Comparison of ENCODE assay signal across 8 cellular contexts in the genomic region with DNA sequence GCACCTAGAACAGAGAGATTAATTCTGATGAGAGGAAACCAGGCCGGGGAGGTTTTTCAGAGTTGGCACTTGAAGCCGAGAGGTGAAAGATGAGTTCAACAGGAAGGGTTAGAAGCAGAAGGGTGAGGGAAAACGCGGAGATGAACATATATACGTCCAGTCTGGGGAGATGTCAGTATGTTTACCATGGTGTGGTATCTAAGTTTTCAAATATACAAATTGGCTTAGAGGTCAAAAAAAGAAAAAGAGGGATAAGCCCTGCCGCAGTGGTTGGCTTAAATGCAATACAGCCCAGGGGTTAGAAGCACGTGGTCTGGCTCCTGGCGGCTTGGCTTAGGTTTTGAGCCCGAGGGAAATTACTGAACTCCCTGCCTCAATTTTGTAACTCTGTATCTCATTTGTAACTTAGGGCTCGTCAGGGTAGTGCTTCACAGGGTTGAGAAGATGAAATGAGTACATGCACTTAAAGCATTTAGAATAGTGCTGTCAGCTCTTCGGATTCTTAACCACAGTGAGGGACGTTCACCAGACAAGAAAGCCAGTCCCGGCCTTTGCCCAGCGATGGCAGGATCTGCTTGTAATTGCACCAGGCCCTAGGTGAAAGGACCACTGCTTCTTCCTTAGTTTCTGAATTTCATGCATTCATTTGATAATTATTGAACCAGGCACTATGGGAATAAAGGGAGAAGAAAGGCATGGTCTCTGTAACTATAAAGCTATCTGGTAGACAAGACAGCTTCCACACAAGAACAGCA. TPM values are rescaled to one million over a fixed set of nuclear protein-coding genes. Genes with fewer than 3 reads are reported as not detected.
DNase-seq lines count a peak whose midpoint lies in the region; ATAC-seq and TF ChIP-seq lines count a peak whose summit lies in the region.

No MANE protein-coding gene starts in this region.

- no peaks in the 10 kb centered on the region for H3K9me2 ChIP-seq in GM23248 (ENCODE audit: insufficient read depth)

- H3K27me3 ChIP-seq in GM23248 (replicated peaks; ENCODE audit: insufficient read depth) (no peaks in the 10 kb centered on the region), esophagus squamous epithelium (no peaks in the 10 kb centered on the region), osteoblast (ENCODE audit: insufficient read depth, low read length) (peaks cover 3% of the 10 kb centered on the region)

- in situ Hi-C loops in GM23248 (cut with MboI) = no loop called here

- H3F3A ChIP-seq in GM23248 (ENCODE audit: insufficient read depth) = peaks cover 34% of the 10 kb centered on the region

- peaks cover 36% of the 10 kb centered on the region for H3K4me1 ChIP-seq in GM23248 (ENCODE audit: insufficient read depth)
- H3K4me1 ChIP-seq in esophagus squamous epithelium = peaks cover 36 to 65% (median 36%) of the 10 kb centered on the region in 3 donors
- peaks cover 28% of the 10 kb centered on the region for H3K4me1 ChIP-seq in osteoblast (ENCODE audit: insufficient read depth, low read length)

- H2AFZ ChIP-seq in GM23248 = peak overlapping the region; percentile 54
- no peak overlapping the region for H2AFZ ChIP-seq in osteoblast (ENCODE audit: low read length)

- no peaks in the 10 kb centered on the region for H3K79me2 ChIP-seq in GM23248 (ENCODE audit: insufficient read depth)
- H3K79me2 ChIP-seq in osteoblast (ENCODE audit: insufficient read depth, low read length) = peaks cover 2% of the 10 kb centered on the region

- peak overlapping the region; percentile 98 for H3K9ac ChIP-seq in GM23248

- no peak for TF ChIP-seq POLR2A in esophagus squamous epithelium (IDR thresholded peaks at IDR 0.05)

- H3K36me3 ChIP-seq in GM23248 (ENCODE audit: low read depth) (no peaks in the 10 kb centered on the region), esophagus squamous epithelium (peaks cover 0 to 8% (median 0%) of the 10 kb centered on the region in 3 donors), osteoblast (ENCODE audit: insufficient read depth, low read length) (no peaks in the 10 kb centered on the region)

- intact Hi-C loops in esophagus squamous epithelium (cut with DNase I) = no loop called here

- H4K20me1 ChIP-seq in GM23248 (ENCODE audit: insufficient read depth) (no peaks in the 10 kb centered on the region), osteoblast (ENCODE audit: insufficient read depth, low read length) (no peaks in the 10 kb centered on the region)

- H3K4me2 ChIP-seq in GM23248 (ENCODE audit: unreplicated experiment) = peak overlapping the region; percentile 85
- peak overlapping the region; percentile 79 for H3K4me2 ChIP-seq in osteoblast (ENCODE audit: insufficient read depth, low read length)

- no peak for TF ChIP-seq CTCF in esophagus squamous epithelium (IDR thresholded peaks at IDR 0.05)
- TF ChIP-seq CTCF in osteoblast (IDR thresholded peaks at IDR 0.05; ENCODE audit: extremely low read depth, low read depth, low read length) = no peak

- no peak for ATAC-seq in HG03354 (IDR thresholded peaks at IDR 0.05; ENCODE audit: poor library complexity, severe bottlenecking, unreplicated experiment)

- 37 to 40% methylated on average over 14 of the region's 14 CpGs for WGBS in GM23248 (ENCODE audit: low coverage in 1 of 2, low lambda C conversion rate in 2 of 2, missing lambda C conversion rate in 2 of 2), 2 experiments
- 19 to 26% methylated on average over 14 of the region's 14 CpGs for WGBS in esophagus squamous epithelium, 2 donors

- H3K9me3 ChIP-seq in GM23248 (ENCODE audit: low read depth) (no peaks in the 10 kb centered on the region), esophagus squamous epithelium (no peaks in the 10 kb centered on the region), osteoblast (ENCODE audit: low read depth, low read length) (no peaks in the 10 kb centered on the region)

- H3K4me3 ChIP-seq in GM23248 = peak overlapping the region; percentile 67
- H3K4me3 ChIP-seq in esophagus squamous epithelium = peak overlapping the region in 3 of 4 donors; percentile 28 to 67 (median 52)
- peak overlapping the region; percentile 66 for H3K4me3 ChIP-seq in osteoblast (ENCODE audit: insufficient read depth, low read length)

- DNase-seq in GM23248 (peak; percentile 35), RPMI8226 (peak; percentile 7), esophagus squamous epithelium (lab: John Stamatoyannopoulos, UW) (no peak), osteoblast (ENCODE audit: insufficient read length, low spot score, missing footprints) (peak; percentile 44), NCI-H1694 (lab: John Stamatoyannopoulos, UW) (no peak), NCI-H1436 treated with DMSO at 0.1 percent for 48 hours (lab: John Stamatoyannopoulos, UW) (no peak)
- no peak for DNase-seq in NK-92 treated with Interleukin-12 subunit alpha and Interleukin-12 subunit beta, amount 100 ng/mL, for 24 hours (lab: John Stamatoyannopoulos, UW)

- H3K27ac ChIP-seq in GM23248 = peak overlapping the region; percentile 93
- H3K27ac ChIP-seq in esophagus squamous epithelium = peak overlapping the region; percentile 96 to 98 (median 97)
- H3K27ac ChIP-seq in osteoblast (ENCODE audit: low read depth, low read length) = peak overlapping the region; percentile 94

RNA-seq across cellular contexts. Expression of gene HES1, which starts 6.4 kb away (rescaled TPM):
- 13.0 and 13.8 TPM in 2 replicates for total RNA-seq in GM23248 (2014; rRNA removed; shearing (Covaris generic))
- polyA plus RNA-seq in GM23248 (2016; fragmentation: Nextera tagmentation; extraction: Ambion mirVana) = 8.8 and 10.3 TPM in 2 replicates
- total RNA-seq in esophagus squamous epithelium (10 to 100 TPM; 38.6 to 92.1 (median 75.4) TPM), osteoblast (4.4 and 4.7 TPM in 2 replicates)

Comparison
In these comparisons a context has a peak if more than half of its experiments do, and no peak if none do; other contexts are left out.
1. DNase-seq: peak in GM23248 (single experiment), RPMI8226 (single experiment) and osteoblast (single experiment); none in esophagus squamous epithelium (single experiment), NCI-H1694 (single experiment), NCI-H1436 treated with DMSO at 0.1 percent for 48 hours (single experiment) and NK-92 treated with Interleukin-12 subunit alpha and Interleukin-12 subunit beta, amount 100 ng/mL, for 24 hours (single experiment).
2. Peak in every context shown above with its lines, with median percentiles within 50 percentile points of each other: H3K27ac ChIP-seq and H3K4me3 ChIP-seq.